In genomic region chr9:19130436-19130835, GRCh38 we compare ENCODE assay signal across 14 cellular contexts. TPM values are rescaled to one million over a fixed set of nuclear protein-coding genes. Genes with fewer than 3 reads are reported as not detected.
DNase-seq lines count a peak whose midpoint lies in the region; ATAC-seq and TF ChIP-seq lines count a peak whose summit lies in the region.
"Had no signal": no experiment of that assay in that cellular context is flagged by ENCODE, and none has a peak within 500 bp of the region (broad histone marks: within the 10 kb centered on the region; RNA-seq: fewer than 3 reads in every experiment).

No MANE protein-coding gene starts in this region.

- H3K9me3 ChIP-seq in CD4-positive, alpha-beta T cell (ENCODE audit: control insufficient read depth, low read length): no peaks in the 10 kb centered on the region
- no peaks in the 10 kb centered on the region for H3K9me3 ChIP-seq in HCT116 (ENCODE audit: control insufficient read depth in 1 of 2, insufficient read depth in 1 of 2, low read depth in 1 of 2, low read length in 2 of 2)
- H3K9me3 ChIP-seq: right atrium auricular region had no signal

- H3K36me3 Mint-ChIP-seq in CD4-positive, alpha-beta T cell (ENCODE audit: low read depth): peaks cover 21% of the 10 kb centered on the region
- H3K36me3 Mint-ChIP-seq in WTC11 (peaks cover 6% of the 10 kb centered on the region; the same call in 1 of the 2 replicates), memory B cell (no peaks in the 10 kb centered on the region)

- no peak for TF ChIP-seq POLR2A in HCT116 (IDR thresholded peaks at IDR 0.05; ENCODE audit: borderline replicate concordance, extremely low read depth, insufficient read depth, insufficient read length)

- H3K9me3 Mint-ChIP-seq in CD4-positive, alpha-beta T cell: no peaks in the 10 kb centered on the region
- H3K9me3 Mint-ChIP-seq in WTC11 (no peaks in the 10 kb centered on the region), memory B cell (no peaks in the 10 kb centered on the region)

- ATAC-seq in CD4-positive, alpha-beta T cell (ENCODE audit: poor library complexity): no peak
- ATAC-seq in HCT116 (no peak), WTC11 (peak; percentile 7; the same call in 1 of the 2 replicates), memory B cell (ENCODE audit: low read depth) (no peak), HG03196 (IDR thresholded peaks at IDR 0.05; ENCODE audit: unreplicated experiment) (no peak)

- intact Hi-C loops in CD4-positive, alpha-beta T cell (cut with DNase I, micrococcal nuclease): loop anchor here in 1 of 2 experiments (2.0 kb wide), 1 partner anchor 26 kb away; no protein-coding TSS in a partner anchor
- intact Hi-C loops in HCT116 (cut with micrococcal nuclease): no loop called here

- DNase-seq in CD4-positive, alpha-beta T cell: no peak
- DNase-seq in HCT116 (ENCODE audit: low read depth, low spot score) (no peak), WTC11 (ENCODE audit: low spot score) (peak; percentile 21), memory B cell (ENCODE audit: low spot score in 2 of 2) (no peak), D341Med (ENCODE audit: low spot score) (no peak), ACHN (no peak), G401 (ENCODE audit: low spot score) (no peak)
- DNase-seq: kidney glomerular epithelial cell; NCI-H2029; stimulated activated CD4-positive, alpha-beta T cell treated with anti-CD3 and anti-CD28 coated beads, Interleukin-2, amount 100 ng/mL, for 48 hours had no signal

- no peaks in the 10 kb centered on the region for H3K27me3 Mint-ChIP-seq in CD4-positive, alpha-beta T cell
- H3K27me3 Mint-ChIP-seq in WTC11 (ENCODE audit: low read depth) (0 out of 2 replicates have a peak, but pooled peaks cover 3% of the 10 kb centered on the region), memory B cell (no peaks in the 10 kb centered on the region)
- H3K27me3 Mint-ChIP-seq: B cell had no signal

- H3K4me3 Mint-ChIP-seq in CD4-positive, alpha-beta T cell: peak overlapping the region; percentile 56
- H3K4me3 Mint-ChIP-seq in WTC11: no peak overlapping the region
- H3K4me3 Mint-ChIP-seq in memory B cell: no peak overlapping the region

- RAD21 ChIA-PET in HCT116 (lab: Charles Lee; ENCODE audit: low non-redundant PET in 1 of 2, low total read pairs in 2 of 2, uncharacterized antibody in 2 of 2, unreplicated experiment in 2 of 2): no interaction called here

- H3K9me2 ChIP-seq in HCT116 (ENCODE audit: insufficient read depth): no peaks in the 10 kb centered on the region

- H3K36me3 ChIP-seq in HCT116 (ENCODE audit: control insufficient read depth in 1 of 2, insufficient read depth in 2 of 2, low read length in 2 of 2): no peaks in the 10 kb centered on the region

- H3K27ac Mint-ChIP-seq in CD4-positive, alpha-beta T cell: peak overlapping the region; percentile 95
- H3K27ac Mint-ChIP-seq in WTC11: no peak overlapping the region
- peak overlapping the region; percentile 36 for H3K27ac Mint-ChIP-seq in memory B cell

- H3K9ac ChIP-seq in HCT116 (ENCODE audit: low read length): no peak overlapping the region

- CTCF ChIA-PET in CD4-positive, alpha-beta T cell (lab: Charles Lee): interaction anchor here (1.6 kb wide), 1 partner anchor 44 kb away, joined by 5 read pairs; no protein-coding TSS in a partner anchor
- CTCF ChIA-PET in HCT116 (lab: Charles Lee) (no interaction called here), WTC11 (lab: Charles Lee) (interaction anchor here (1.5 to 4.5 kb wide), 3 partner anchors 44 to 335 kb away, joined by 3 to 23 read pairs (median 16); no protein-coding TSS in a partner anchor)

- H3K27ac ChIP-seq in CD4-positive, alpha-beta T cell (ENCODE audit: low read depth, low read length): no peak overlapping the region
- H3K27ac ChIP-seq in HCT116 (ENCODE audit: low read depth, low read length): no peak overlapping the region

- H3K4me2 ChIP-seq in HCT116 (ENCODE audit: low read length): no peak overlapping the region

- peaks cover 41% of the 10 kb centered on the region for H3K4me1 Mint-ChIP-seq in CD4-positive, alpha-beta T cell (ENCODE audit: low read depth)
- H3K4me1 Mint-ChIP-seq in WTC11 (peaks cover 45% of the 10 kb centered on the region), memory B cell (peaks cover 17% of the 10 kb centered on the region)

- no peak for TF ChIP-seq CTCF in CD4-positive, alpha-beta T cell (IDR thresholded peaks at IDR 0.05)
- TF ChIP-seq CTCF in HCT116 (IDR thresholded peaks at IDR 0.05 in 2 of 3, conservative IDR thresholded peaks at IDR 0.05 in 1 of 3; ENCODE audit: borderline replicate concordance in 1 of 3, insufficient read depth in 1 of 3, low read depth in 2 of 3, low read length in 2 of 3) (no peak), WTC11 (IDR thresholded peaks at IDR 0.05) (no peak)

- peaks cover 5 to 20% of the 10 kb centered on the region in 2 experiments; a peak in 3 of 4 replicates for H3K4me1 ChIP-seq in HCT116 (ENCODE audit: control insufficient read depth in 1 of 2, insufficient read depth in 2 of 2, low read length in 2 of 2)

- H3K4me3 ChIP-seq in HCT116 (replicated peaks in 1 of 2; ENCODE audit: low read depth in 1 of 2, low read length in 2 of 2): no peak overlapping the region
- H3K4me3 ChIP-seq: right atrium auricular region had no signal

- no peaks in the 10 kb centered on the region for H3K27me3 ChIP-seq in CD4-positive, alpha-beta T cell (ENCODE audit: control insufficient read depth, insufficient read depth, low read length)
- H3K27me3 ChIP-seq in HCT116 (ENCODE audit: insufficient read depth, low read length): no peaks in the 10 kb centered on the region
- H3K27me3 ChIP-seq: brain microvascular endothelial cell, right atrium auricular region had no signal

- POLR2A ChIA-PET in CD4-positive, alpha-beta T cell (lab: Charles Lee): interaction anchor here (1.1 to 2.8 kb wide), 2 partner anchors 18 to 54 kb away, joined by 5 to 6 read pairs; no protein-coding TSS in a partner anchor
- POLR2A ChIA-PET in HCT116 (lab: Charles Lee): no interaction called here
- POLR2A ChIA-PET in WTC11 (lab: Charles Lee): no interaction called here

- BruUV-seq in HCT116 (replicated peaks; lab: Mats Ljungman, UMichigan): no TSS peak

- no peaks in the 10 kb centered on the region for H4K20me1 ChIP-seq in HCT116 (ENCODE audit: insufficient read depth)

- TF ChIP-seq RAD21 in HCT116 (IDR thresholded peaks at IDR 0.05; ENCODE audit: low read depth): no peak

- no peaks in the 10 kb centered on the region for H3K79me2 ChIP-seq in HCT116 (ENCODE audit: insufficient read depth, low read length)

- in situ Hi-C loops in ACHN (cut with HindIII; ENCODE audit: low pct_ligation_motif_present, low pct_unique_long_range_greater_than_20kb, low sequenced_read_pairs): no loop called here
- in situ Hi-C loops in G401 (cut with HindIII; ENCODE audit: low sequenced_read_pairs): no loop called here

- H2AFZ ChIP-seq in HCT116 (ENCODE audit: low read depth, low read length, poor library complexity, severe bottlenecking): peak overlapping the region; percentile 26

TF ChIP-seq in HCT116, 20 proteins besides CTCF, POLR2A, EP300 and RAD21 (continues in another document):
- TF ChIP-seq FOSL1 (IDR thresholded peaks at IDR 0.05; ENCODE audit: low read depth): no peak
- TF ChIP-seq SRF (IDR thresholded peaks at IDR 0.05; ENCODE audit: low read depth): no peak
- TF ChIP-seq CBX3 (IDR thresholded peaks at IDR 0.05; ENCODE audit: low read depth): no peak
- no peak for TF ChIP-seq EZH2phosphoT487 (IDR thresholded peaks at IDR 0.05; ENCODE audit: borderline replicate concordance)
- TF ChIP-seq, protein P1, sequence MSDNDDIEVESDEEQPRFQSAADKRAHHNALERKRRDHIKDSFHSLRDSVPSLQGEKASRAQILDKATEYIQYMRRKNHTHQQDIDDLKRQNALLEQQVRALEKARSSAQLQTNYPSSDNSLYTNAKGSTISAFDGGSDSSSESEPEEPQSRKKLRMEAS (IDR thresholded peaks at IDR 0.05): no peak

TF ChIP-seq in WTC11, 78 proteins besides CTCF, POLR2A, EP300 and RAD21:
- no peak for TF ChIP-seq NFYB (CRISPR knock-in tag; conservative IDR thresholded peaks at IDR 0.05; ENCODE audit: low read depth)
- TF ChIP-seq SMAD4 (CRISPR knock-in tag; IDR thresholded peaks at IDR 0.05): no peak
- no peak for TF ChIP-seq TCF7 (CRISPR knock-in tag; IDR thresholded peaks at IDR 0.05; ENCODE audit: low read depth)
- TF ChIP-seq, protein P2, sequence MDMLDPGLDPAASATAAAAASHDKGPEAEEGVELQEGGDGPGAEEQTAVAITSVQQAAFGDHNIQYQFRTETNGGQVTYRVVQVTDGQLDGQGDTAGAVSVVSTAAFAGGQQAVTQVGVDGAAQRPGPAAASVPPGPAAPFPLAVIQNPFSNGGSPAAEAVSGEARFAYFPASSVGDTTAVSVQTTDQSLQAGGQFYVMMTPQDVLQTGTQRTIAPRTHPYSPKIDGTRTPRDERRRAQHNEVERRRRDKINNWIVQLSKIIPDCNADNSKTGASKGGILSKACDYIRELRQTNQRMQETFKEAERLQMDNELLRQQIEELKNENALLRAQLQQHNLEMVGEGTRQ (CRISPR knock-in tag; IDR thresholded peaks at IDR 0.05): no peak

RNA-seq across cellular contexts. Expression of gene PLIN2, which starts 3.1 kb away (rescaled TPM):
- 10 to 100 TPM; 68.8 to 70.7 TPM for total RNA-seq in CD4-positive, alpha-beta T cell
- 18.4 TPM for total RNA-seq in HCT116 (2021; ENCODE audit: unreplicated experiment)
- 28.6 and 30.7 TPM in 2 replicates for polyA plus RNA-seq in HCT116 (2012)
- 19.9 to 24.9 TPM (median 23.0 TPM) in 3 replicates for total RNA-seq in WTC11 (2021)
- 54.6 and 59.1 TPM in 2 replicates for total RNA-seq in G401 (2014; rRNA removed; shearing (Covaris generic))

RNA-seq across cellular contexts. Expression of gene HAUS6, which starts 27.7 kb away (rescaled TPM):
- 10 to 100 TPM; 14.9 to 17.2 TPM for total RNA-seq in CD4-positive, alpha-beta T cell
- 28.8 TPM for total RNA-seq in HCT116 (2021; ENCODE audit: unreplicated experiment)
- polyA plus RNA-seq in HCT116 (2012): 4.5 and 7.1 TPM in 2 replicates
- total RNA-seq in WTC11 (2021): 37.9 to 43.3 TPM (median 39.8 TPM) in 3 replicates
- total RNA-seq in G401 (2014; rRNA removed; shearing (Covaris generic)): 7.1 and 13.9 TPM in 2 replicates
